In genomic region chr13:113598081-113598410, GRCh38 we compare ENCODE assay signal across 20 cellular contexts. TPM values are rescaled to one million over a fixed set of nuclear protein-coding genes. Genes with fewer than 3 reads are reported as not detected.
DNase-seq lines count a peak whose midpoint lies in the region; ATAC-seq and TF ChIP-seq lines count a peak whose summit lies in the region.
"Had no signal": no experiment of that assay in that cellular context is flagged by ENCODE, and none has a peak within 500 bp of the region (broad histone marks: within the 10 kb centered on the region; RNA-seq: fewer than 3 reads in every experiment).

No MANE protein-coding gene starts in this region.

- no peak overlapping the region for H3K4ac ChIP-seq in IMR-90 (ENCODE audit: low read depth, low read length)

- no peak overlapping the region for H3K14ac ChIP-seq in IMR-90 (replicated peaks; ENCODE audit: low read depth, low read length)

- TF ChIP-seq RAD21 in IMR-90 (IDR thresholded peaks at IDR 0.05; ENCODE audit: low read length), result no peak

- H4K91ac ChIP-seq in IMR-90 (ENCODE audit: insufficient read depth, low read depth, low read length), result no peak overlapping the region

- TF ChIP-seq CTCF in IMR-90 (conservative IDR thresholded peaks at IDR 0.05; ENCODE audit: low read depth, low read length) (no peak), WERI-Rb-1 (IDR thresholded peaks at IDR 0.05; ENCODE audit: low read depth, low read length) (no peak), suprapubic skin (IDR thresholded peaks at IDR 0.05) (no peak)

- no peak overlapping the region for H2BK20ac ChIP-seq in IMR-90 (ENCODE audit: low read depth, low read length)

- H3K23ac ChIP-seq in IMR-90 (ENCODE audit: low read depth, low read length), result no peak overlapping the region

- BruUV-seq in IMR-90 (replicated peaks; lab: Mats Ljungman, UMichigan), result no TSS peak

- DNase-seq in IMR-90 (no peak), WERI-Rb-1 (peak; percentile 7), left lobe of liver (ENCODE audit: low spot score) (peak; percentile 33), suprapubic skin (ENCODE audit: low spot score in 2 of 2) (peak; percentile 38 to 68), retina (no peak), NCI-H748 treated with DMSO at 0.1 percent for 48 hours (lab: John Stamatoyannopoulos, UW) (no peak)
- DNase-seq: CD4-positive, CD25-positive, alpha-beta regulatory T cell; EL; GM23248; HCEC 1CT; NCI-H1105; NCI-H146; NCI-H2029; NCI-H226; NCI-H510A treated with DMSO at 0.1 percent for 48 hours; NCI-H774; NK-92 treated with Interleukin-12 subunit alpha and Interleukin-12 subunit beta, amount 100 ng/mL, for 24 hours had no signal

- no peak overlapping the region for H3K4me2 ChIP-seq in IMR-90 (ENCODE audit: low read depth, low read length)

- dilution Hi-C loops in IMR-90 (cut with HindIII; ENCODE audit: low sequenced_read_pairs, unreplicated experiment), result no loop called here

- TF ChIP-seq EP300 in suprapubic skin (IDR thresholded peaks at IDR 0.05), result no peak

- peak overlapping the region; percentile 39 for H2AK9ac ChIP-seq in IMR-90 (replicated peaks; ENCODE audit: low read depth, low read length, poor library complexity)

- TF ChIP-seq POLR2A in IMR-90 (IDR thresholded peaks at IDR 0.05; ENCODE audit: low read depth, low read length) (no peak), suprapubic skin (IDR thresholded peaks at IDR 0.05) (no peak)

- no peak overlapping the region for H4K8ac ChIP-seq in IMR-90 (ENCODE audit: low read depth in 2 of 2, low read length in 2 of 2)

- peaks cover 83% of the 10 kb centered on the region for H4K20me1 ChIP-seq in IMR-90 (ENCODE audit: insufficient read depth, low read length)

- H3K4me1 ChIP-seq in IMR-90 (ENCODE audit: control insufficient read depth, insufficient read depth, low read length) (no peaks in the 10 kb centered on the region), suprapubic skin (no peaks in the 10 kb centered on the region)

- H3K56ac ChIP-seq in IMR-90 (ENCODE audit: extremely low read depth, insufficient read depth, low read length), result no peak overlapping the region

- intact Hi-C loops in IMR-90 (cut with micrococcal nuclease), result no loop called here

- H3K18ac ChIP-seq in IMR-90 (ENCODE audit: low read depth, low read length), result no peak overlapping the region

- H2BK120ac ChIP-seq in IMR-90 (ENCODE audit: low read depth, low read length), result no peak overlapping the region

- CTCF ChIA-PET in IMR-90 (lab: Yijun Ruan, JAX), result no interaction called here

- ATAC-seq in IMR-90 (ENCODE audit: low read depth), result no peak
- no peak for ATAC-seq in left lobe of liver
- no peak for ATAC-seq in HG03457 (IDR thresholded peaks at IDR 0.05; ENCODE audit: unreplicated experiment)

- in situ Hi-C loops in IMR-90 (cut with MboI; ENCODE audit: low sequenced_read_pairs), result no loop called here

- no peak overlapping the region for H3K9ac ChIP-seq in IMR-90 (ENCODE audit: low read depth, low read length)
- H3K9ac ChIP-seq: GM23248 had no signal

- no peak overlapping the region for H2AFZ ChIP-seq in IMR-90 (replicated peaks; ENCODE audit: low read length, poor library complexity)
- H2AFZ ChIP-seq: GM23248 had no signal

- H2BK15ac ChIP-seq in IMR-90 (ENCODE audit: low read depth, low read length), result no peak overlapping the region

- H3K36me3 ChIP-seq in IMR-90 (ENCODE audit: control insufficient read depth, insufficient read depth, low read length) (peaks cover 38% of the 10 kb centered on the region), WERI-Rb-1 (peaks cover 75% of the 10 kb centered on the region), suprapubic skin (peaks cover 32% of the 10 kb centered on the region)

- H3K9me1 ChIP-seq in IMR-90 (ENCODE audit: insufficient read depth, low read length), result peaks cover 6% of the 10 kb centered on the region; the same call in 1 of the 2 replicates

- POLR2A ChIA-PET in IMR-90 (lab: Charles Lee; ENCODE audit: unreplicated experiment), result no interaction called here

- no peak overlapping the region for H2BK5ac ChIP-seq in IMR-90 (ENCODE audit: low read depth, low read length, poor library complexity, severe bottlenecking)

- WGBS in IMR-90 (ENCODE audit: extremely low coverage in 2 of 2, insufficient read length in 1 of 2), 2 experiments, result no CpG with 5 or more reads among the region's 5 CpGs
- 82% methylated on average over 5 of the region's 5 CpGs for WGBS in suprapubic skin

- H3K79me1 ChIP-seq in IMR-90 (ENCODE audit: low read depth in 1 of 2, low read length in 2 of 2), result peaks cover 27 to 83% of the 10 kb centered on the region in 2 experiments

- no peak overlapping the region for H2AK5ac ChIP-seq in IMR-90 (ENCODE audit: low read depth, low read length)

- no peaks in the 10 kb centered on the region; the same call in 1 of the 2 replicates for H3K9me3 ChIP-seq in IMR-90 (ENCODE audit: control insufficient read depth, insufficient read depth, low read length)
- H3K9me3 ChIP-seq in WERI-Rb-1 (ENCODE audit: severe bottlenecking), result peaks cover 4% of the 10 kb centered on the region
- no peaks in the 10 kb centered on the region for H3K9me3 ChIP-seq in suprapubic skin

- H3K27ac ChIP-seq in IMR-90 (ENCODE audit: insufficient read depth, low read length), result no peak overlapping the region
- H3K27ac ChIP-seq in WERI-Rb-1, result no peak overlapping the region
- no peak overlapping the region for H3K27ac ChIP-seq in suprapubic skin
- H3K27ac ChIP-seq: GM23248 had no signal

- H3K4me3 ChIP-seq in IMR-90 (ENCODE audit: insufficient read depth, low read depth, low read length) (no peak overlapping the region), WERI-Rb-1 (ENCODE audit: low read depth, low read length) (no peak overlapping the region), suprapubic skin (no peak overlapping the region)
- H3K4me3 ChIP-seq: GM23248 had no signal

- H4K5ac ChIP-seq in IMR-90 (ENCODE audit: low read depth, low read length), result no peak overlapping the region

- no peaks in the 10 kb centered on the region for H3K27me3 ChIP-seq in IMR-90 (ENCODE audit: control insufficient read depth, insufficient read depth, low read length)
- no peaks in the 10 kb centered on the region for H3K27me3 ChIP-seq in WERI-Rb-1 (ENCODE audit: insufficient read depth, low read depth, severe bottlenecking)
- no peaks in the 10 kb centered on the region for H3K27me3 ChIP-seq in suprapubic skin

TF ChIP-seq in IMR-90, 13 proteins besides CTCF, POLR2A, EP300 and RAD21:
- TF ChIP-seq CHD1 (IDR thresholded peaks at IDR 0.05; ENCODE audit: low read depth, low read length) (no peak), BHLHE40 (IDR thresholded peaks at IDR 0.05; ENCODE audit: low read depth, low read length) (no peak), NFE2L2 (IDR thresholded peaks at IDR 0.05; ENCODE audit: low read depth, low read length) (no peak), FOS (IDR thresholded peaks at IDR 0.05; ENCODE audit: low read depth, low read length) (no peak), RFX5 (IDR thresholded peaks at IDR 0.05; ENCODE audit: low read depth, low read length) (no peak), USF2 (IDR thresholded peaks at IDR 0.05; ENCODE audit: low read depth, low read length) (no peak), MAZ (IDR thresholded peaks at IDR 0.05; ENCODE audit: borderline replicate concordance, low read depth, low read length) (no peak), RCOR1 (IDR thresholded peaks at IDR 0.05; ENCODE audit: insufficient replicate concordance, low read length) (no peak)
- TF ChIP-seq, protein P1, sequence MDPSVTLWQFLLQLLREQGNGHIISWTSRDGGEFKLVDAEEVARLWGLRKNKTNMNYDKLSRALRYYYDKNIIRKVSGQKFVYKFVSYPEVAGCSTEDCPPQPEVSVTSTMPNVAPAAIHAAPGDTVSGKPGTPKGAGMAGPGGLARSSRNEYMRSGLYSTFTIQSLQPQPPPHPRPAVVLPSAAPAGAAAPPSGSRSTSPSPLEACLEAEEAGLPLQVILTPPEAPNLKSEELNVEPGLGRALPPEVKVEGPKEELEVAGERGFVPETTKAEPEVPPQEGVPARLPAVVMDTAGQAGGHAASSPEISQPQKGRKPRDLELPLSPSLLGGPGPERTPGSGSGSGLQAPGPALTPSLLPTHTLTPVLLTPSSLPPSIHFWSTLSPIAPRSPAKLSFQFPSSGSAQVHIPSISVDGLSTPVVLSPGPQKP (IDR thresholded peaks at IDR 0.05; ENCODE audit: borderline replicate concordance, low read depth, low read length), result no peak

RNA-seq across cellular contexts. Expression of gene TFDP1, which starts 13.5 kb away (rescaled TPM):
- total RNA-seq in IMR-90 (2012; rRNA removed) (59.2 and 59.3 TPM in 2 replicates), left lobe of liver (23.5 TPM), suprapubic skin (10 to 100 TPM; 47.5 to 63.3 (median 52.0) TPM)
- 97.0 and 97.8 TPM in 2 replicates for polyA plus RNA-seq in IMR-90 (2012; rRNA removed)
- polyA plus RNA-seq in IMR-90 (2012; cell fraction: cytosol; rRNA removed), result 50.0 and 55.8 TPM in 2 replicates
- 54.6 and 91.2 TPM in 2 replicates for polyA plus RNA-seq in IMR-90 (2012; cell fraction: nucleus; rRNA removed; ENCODE audit: low replicate concordance)

RNA-seq across cellular contexts. Expression of gene ATP4B, which starts 60.0 kb away (rescaled TPM):
- not detected in 2 replicates for total RNA-seq in IMR-90 (2012; rRNA removed)
- polyA plus RNA-seq in IMR-90 (2012; rRNA removed), result not detected in 2 replicates
- not detected in 2 replicates for polyA plus RNA-seq in IMR-90 (2012; cell fraction: cytosol; rRNA removed)
- not detected in 2 replicates for polyA plus RNA-seq in IMR-90 (2012; cell fraction: nucleus; rRNA removed; ENCODE audit: low replicate concordance)
- total RNA-seq in left lobe of liver, result not detected
- not detected for total RNA-seq in suprapubic skin
- total RNA-seq: CD4-positive, CD25-positive, alpha-beta regulatory T cell; GM23248 had no signal
- polyA plus RNA-seq: BJ; CD4-positive, CD25-positive, alpha-beta regulatory T cell; GM23248; IgD-negative memory B cell had no signal

Comparison
In these comparisons a context has a peak if more than half of its experiments do, and no peak if none do; other contexts are left out.
1. DNase-seq: peak in WERI-Rb-1 (single experiment), left lobe of liver (single experiment) and suprapubic skin (2 of 2); none in IMR-90 (single experiment), retina (single experiment) and NCI-H748 treated with DMSO at 0.1 percent for 48 hours (single experiment).